1 cellular context compared by ENCODE assay signal in genomic region chr7:127612263-127612662, GRCh38.
TF ChIP-seq lines count a peak whose summit lies in the region.

No MANE protein-coding gene starts in this region.

TF ChIP-seq in HEK293, 187 proteins besides CTCF, POLR2A, EP300 and RAD21 (continued from another document):
- TF ChIP-seq ZNF366 (tag by site-specific recombination; conservative IDR thresholded peaks at IDR 0.05), result peak; percentile 94
- TF ChIP-seq ZNF610 (tag by site-specific recombination; IDR thresholded peaks at IDR 0.05; ENCODE audit: borderline replicate concordance), result no peak
- no peak for TF ChIP-seq PRDM1 (tag by site-specific recombination; IDR thresholded peaks at IDR 0.05)
